In genomic region chr5:172353271-172353807, GRCh38 we compare ENCODE assay signal across 18 cellular contexts.
A peak's percentile ranks its signal among the peaks of the same experiment; 100 is the strongest.
DNase-seq lines count a peak whose midpoint lies in the region; ATAC-seq lines count a peak whose summit lies in the region.
"Had no signal": no experiment of that assay in that cellular context is flagged by ENCODE, and none has a peak within 500 bp of the region (broad histone marks: within the 10 kb centered on the region; RNA-seq: fewer than 3 reads in every experiment).

No MANE protein-coding gene starts in this region.

- no peak overlapping the region for H4K8ac ChIP-seq in trophoblast cell (ENCODE audit: low read depth, low read length)

- H3K79me2 ChIP-seq in trophoblast cell (ENCODE audit: control insufficient read depth, insufficient read depth, low read length, poor library complexity) = no peaks in the 10 kb centered on the region

- no peak overlapping the region for H2BK5ac ChIP-seq in trophoblast cell (ENCODE audit: low read depth, low read length, poor library complexity)

- H3K79me1 ChIP-seq in trophoblast cell (ENCODE audit: low read length) = no peaks in the 10 kb centered on the region

- no peak overlapping the region for H3K18ac ChIP-seq in trophoblast cell (ENCODE audit: low read length)

- no peak overlapping the region for H3K23ac ChIP-seq in trophoblast cell (ENCODE audit: low read length)

- no peak overlapping the region for H2AK5ac ChIP-seq in trophoblast cell (ENCODE audit: low read length)

- no peak for ATAC-seq in HG03108 (IDR thresholded peaks at IDR 0.05; ENCODE audit: unreplicated experiment)
- ATAC-seq: GM12878 had no signal

- H4K91ac ChIP-seq in trophoblast cell (ENCODE audit: low read depth, low read length) = no peak overlapping the region

- no peaks in the 10 kb centered on the region for H3K27me3 ChIP-seq in trophoblast cell (ENCODE audit: insufficient read depth, low read length)

- H3K4me1 ChIP-seq in trophoblast cell (ENCODE audit: control insufficient read depth in 1 of 2, insufficient read depth in 2 of 2, low read length in 2 of 2) = peaks cover 2 to 10% of the 10 kb centered on the region in 2 experiments

- no peak overlapping the region for H2BK12ac ChIP-seq in trophoblast cell (ENCODE audit: low read length)

- peak overlapping the region; percentile 15 for H3K27ac ChIP-seq in trophoblast cell (ENCODE audit: low read depth, low read length)

- DNase-seq in CMK (ENCODE audit: low read depth) (peak; percentile 27), UCSD-AML1 (lab: John Stamatoyannopoulos, UW; ENCODE audit: unreplicated experiment) (peak; percentile 43), fibroblast of gingiva (ENCODE audit: low read depth) (peak; percentile 18), trophoblast cell (peak; percentile 72 to 77), T-helper 9 cell (no peak)
- no peak for DNase-seq in stimulated activated CD8-positive, alpha-beta memory T cell treated with anti-CD3 and anti-CD28 coated beads, Interleukin-4, amount 100 ng/mL, for 48 hours
- DNase-seq: CD4-positive, alpha-beta memory T cell; DMS53; EL; KG1; MV-4-11; NCI-H1694 treated with DMSO at 0.1 percent for 48 hours; NCI-H510A; NCI-H748 treated with DMSO at 0.1 percent for 48 hours; NK-92 treated with Interleukin-12 subunit alpha and Interleukin-12 subunit beta, amount 100 ng/mL, for 24 hours; Right ventricle myocardium superior had no signal

- no CpG with 5 or more reads among the region's 8 CpGs for WGBS in trophoblast cell (ENCODE audit: extremely low coverage, insufficient coverage, insufficient read length)

- H3K4me2 ChIP-seq in trophoblast cell (ENCODE audit: low read length) = no peak overlapping the region

- no peak overlapping the region for H3K4ac ChIP-seq in trophoblast cell (ENCODE audit: low read depth, low read length)

- peaks cover 69 to 77% of the 10 kb centered on the region in 2 experiments for H3K36me3 ChIP-seq in trophoblast cell (ENCODE audit: control insufficient read depth in 1 of 2, insufficient read depth in 2 of 2, low read length in 2 of 2)

- H3K9me3 ChIP-seq in trophoblast cell (ENCODE audit: insufficient read depth, low read depth, low read length) = peaks cover 2% of the 10 kb centered on the region

- no peak overlapping the region for H3K9ac ChIP-seq in trophoblast cell (ENCODE audit: low read length)

- H2BK120ac ChIP-seq in trophoblast cell (ENCODE audit: insufficient read depth, low read length, poor library complexity) = no peak overlapping the region

- no peak overlapping the region for H4K12ac ChIP-seq in trophoblast cell (ENCODE audit: low read depth, low read length)

- no peak overlapping the region for H3K4me3 ChIP-seq in trophoblast cell (ENCODE audit: low read depth, low read length)
- H3K4me3 ChIP-seq: GM12878 had no signal

- no peak overlapping the region for H3K14ac ChIP-seq in trophoblast cell (ENCODE audit: low read length)

- H2AFZ ChIP-seq in trophoblast cell (ENCODE audit: insufficient read depth, low read length, poor library complexity) = no peak overlapping the region

Comparison
In these comparisons a context has a peak if more than half of its experiments do, and no peak if none do; other contexts are left out.
1. DNase-seq: peak in CMK (single experiment), UCSD-AML1 (single experiment), fibroblast of gingiva (single experiment) and trophoblast cell (2 of 2); none in stimulated activated CD8-positive, alpha-beta memory T cell treated with anti-CD3 and anti-CD28 coated beads, Interleukin-4, amount 100 ng/mL, for 48 hours (single experiment) and T-helper 9 cell (single experiment).